1 cellular context compared by ENCODE assay signal in genomic region chr13:31161583-31162150, GRCh38.
A peak's percentile ranks its signal among the peaks of the same experiment; 100 is the strongest.
TF ChIP-seq lines count a peak whose summit lies in the region.

HSPH1 (minus strand) TSS chr13:31161904; CDS start chr13:31161582, 322 bp downstream.

TF ChIP-seq in H1, 55 proteins besides CTCF, POLR2A, EP300 and RAD21:
- TF ChIP-seq TAF7 (optimal IDR thresholded peaks at IDR 0.05; ENCODE audit: borderline replicate concordance, low read depth, low read length), result peak; percentile 53
- peak; percentile 67 for TF ChIP-seq E2F6 (IDR thresholded peaks at IDR 0.05)
- TF ChIP-seq MAFK (IDR thresholded peaks at IDR 0.05; ENCODE audit: low read depth, low read length), result no peak
- TF ChIP-seq RBBP5 (IDR thresholded peaks at IDR 0.05; ENCODE audit: borderline replicate concordance, low read depth, low read length), result no peak
- no peak for TF ChIP-seq NRF1 (IDR thresholded peaks at IDR 0.05; ENCODE audit: low read depth, low read length)
- TF ChIP-seq PHF8 (conservative IDR thresholded peaks at IDR 0.05; ENCODE audit: low read depth, low read length), result peak; percentile 71
- TF ChIP-seq SIN3A (conservative IDR thresholded peaks at IDR 0.05 in 1 of 2, IDR thresholded peaks at IDR 0.05 in 1 of 2; ENCODE audit: low read depth in 1 of 2, low read length in 2 of 2), result peak in 1 of 2 experiments; percentile 78; a peak in 1 of 4 replicates
- TF ChIP-seq, protein P1, sequence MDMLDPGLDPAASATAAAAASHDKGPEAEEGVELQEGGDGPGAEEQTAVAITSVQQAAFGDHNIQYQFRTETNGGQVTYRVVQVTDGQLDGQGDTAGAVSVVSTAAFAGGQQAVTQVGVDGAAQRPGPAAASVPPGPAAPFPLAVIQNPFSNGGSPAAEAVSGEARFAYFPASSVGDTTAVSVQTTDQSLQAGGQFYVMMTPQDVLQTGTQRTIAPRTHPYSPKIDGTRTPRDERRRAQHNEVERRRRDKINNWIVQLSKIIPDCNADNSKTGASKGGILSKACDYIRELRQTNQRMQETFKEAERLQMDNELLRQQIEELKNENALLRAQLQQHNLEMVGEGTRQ (IDR thresholded peaks at IDR 0.05; ENCODE audit: low read length), result no peak
- peak; percentile 92 for TF ChIP-seq MAX (IDR thresholded peaks at IDR 0.05)
- TF ChIP-seq CHD2 (IDR thresholded peaks at IDR 0.05; ENCODE audit: low read length), result no peak
- TF ChIP-seq BRCA1 (IDR thresholded peaks at IDR 0.05; ENCODE audit: low read depth, low read length), result no peak
- TF ChIP-seq EGR1 (IDR thresholded peaks at IDR 0.05; ENCODE audit: borderline replicate concordance, low read depth, low read length), result no peak
- peak in 1 of 2 experiments; percentile 89; a peak in 2 of 4 replicates for TF ChIP-seq HDAC2 (IDR thresholded peaks at IDR 0.05; ENCODE audit: borderline replicate concordance in 1 of 2, low read depth in 2 of 2, low read length in 2 of 2)
- TF ChIP-seq KDM4A (IDR thresholded peaks at IDR 0.05; ENCODE audit: low read depth, low read length, severe bottlenecking), result peak; percentile 66
- TF ChIP-seq GABPA (IDR thresholded peaks at IDR 0.05; ENCODE audit: borderline replicate concordance, insufficient read depth, low read length), result 0 out of 2 replicates have a peak, but pooled peaks have one; percentile 71
- 0 out of 2 replicates have a peak, but pooled peaks have one; percentile 10 for TF ChIP-seq SP1 (IDR thresholded peaks at IDR 0.05; ENCODE audit: low read depth, low read length)
- no peak for TF ChIP-seq SIRT6 (IDR thresholded peaks at IDR 0.05; ENCODE audit: low read length)
- no peak for TF ChIP-seq SRF (IDR thresholded peaks at IDR 0.05; ENCODE audit: low read depth, low read length)
- TF ChIP-seq ZNF274 (IDR thresholded peaks at IDR 0.05; ENCODE audit: borderline replicate concordance, extremely low read depth, low read length), result no peak
- TF ChIP-seq RFX5 (IDR thresholded peaks at IDR 0.05; ENCODE audit: borderline replicate concordance, low read depth, low read length), result peak; percentile 73
- TF ChIP-seq RXRA (IDR thresholded peaks at IDR 0.05; ENCODE audit: insufficient read depth, low read depth, low read length), result no peak
- peak; percentile 58; the same call in 1 of the 2 replicates for TF ChIP-seq POLR2AphosphoS5 (IDR thresholded peaks at IDR 0.05; ENCODE audit: low read depth, low read length)
- TF ChIP-seq SIX5 (IDR thresholded peaks at IDR 0.05; ENCODE audit: low read depth, low read length), result no peak
- TF ChIP-seq TBP (IDR thresholded peaks at IDR 0.05; ENCODE audit: low read depth, low read length), result peak; percentile 76
- TF ChIP-seq TEAD4 (IDR thresholded peaks at IDR 0.05; ENCODE audit: low read depth, low read length), result no peak
- TF ChIP-seq BACH1 (IDR thresholded peaks at IDR 0.05; ENCODE audit: low read length), result no peak
- TF ChIP-seq JUN (IDR thresholded peaks at IDR 0.05; ENCODE audit: low read depth, low read length), result no peak
- TF ChIP-seq HDAC6 (IDR thresholded peaks at IDR 0.05; ENCODE audit: low read depth, low read length), result no peak
- TF ChIP-seq SAP30 (IDR thresholded peaks at IDR 0.05; ENCODE audit: insufficient read depth, insufficient replicate concordance, low read length), result no peak
- no peak for TF ChIP-seq CHD1 (IDR thresholded peaks at IDR 0.05; ENCODE audit: low read depth, low read length)
- TF ChIP-seq TAF1 (IDR thresholded peaks at IDR 0.05; ENCODE audit: low read depth, low read length), result peak; percentile 89
